ENCODE assay signal across 1 cellular context in the genomic region with DNA sequence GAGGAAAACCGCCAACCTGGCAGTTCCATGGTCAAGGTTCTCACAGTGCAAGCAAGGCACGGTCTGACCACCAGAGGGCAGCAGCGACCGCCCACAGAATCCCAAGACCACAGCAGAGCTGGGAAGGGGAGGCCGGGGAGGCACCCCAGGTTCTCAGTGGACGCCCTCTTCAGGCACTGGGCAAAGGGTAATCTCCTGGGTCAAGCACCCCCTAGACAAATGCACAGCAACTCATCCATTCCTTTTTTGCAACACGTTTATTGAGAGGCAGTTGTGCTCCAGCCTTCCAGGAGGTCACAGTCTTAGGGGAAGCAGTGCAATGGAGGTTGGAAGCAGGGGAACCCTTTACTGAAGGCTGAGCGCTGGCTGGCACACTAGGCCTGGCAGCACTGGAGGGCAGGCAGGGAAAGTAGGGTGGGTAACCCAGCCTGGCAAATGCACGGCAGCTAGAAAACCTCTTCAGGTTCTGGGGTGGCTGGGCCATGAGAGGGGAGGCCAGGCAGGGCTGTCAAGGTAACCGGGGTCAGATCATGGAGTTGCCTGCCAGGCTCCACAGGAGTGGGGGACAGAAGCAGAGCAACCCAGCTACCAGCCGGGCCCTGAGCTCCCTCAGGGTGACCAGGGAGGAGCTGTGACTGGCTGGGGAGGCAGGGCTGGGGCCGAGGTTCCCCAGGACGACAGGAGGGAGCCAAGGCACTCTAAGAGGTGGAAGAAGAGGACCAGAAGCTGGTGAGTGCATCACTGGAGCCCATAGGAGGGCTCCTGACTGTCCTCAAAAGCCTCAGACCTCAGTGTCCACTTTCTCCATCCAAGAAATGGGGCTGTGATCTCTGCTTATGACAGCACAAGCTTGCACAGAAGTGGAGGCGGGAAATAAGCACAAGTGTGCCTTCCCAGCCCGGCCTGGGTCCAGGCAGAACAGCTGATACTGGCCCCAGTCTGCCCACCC.
TF ChIP-seq lines count a peak whose summit lies in the region.

No MANE protein-coding gene starts in this region.

TF ChIP-seq in K562, 482 proteins besides CTCF, POLR2A, EP300 and RAD21 (continues in another document):
- no peak for TF ChIP-seq PCBP2 (IDR thresholded peaks at IDR 0.05; ENCODE audit: low read depth, low read length, poor library complexity, severe bottlenecking)
- no peak for TF ChIP-seq DMBX1 (CRISPR knock-in tag; IDR thresholded peaks at IDR 0.05; ENCODE audit: borderline replicate concordance)
- TF ChIP-seq ZNF197 (CRISPR knock-in tag; IDR thresholded peaks at IDR 0.05; ENCODE audit: low read depth) = no peak
- TF ChIP-seq ATF1 (CRISPR knock-in tag; IDR thresholded peaks at IDR 0.05) = no peak
- TF ChIP-seq ATF1 (tag; IDR thresholded peaks at IDR 0.05) = no peak
- TF ChIP-seq, protein P1, sequence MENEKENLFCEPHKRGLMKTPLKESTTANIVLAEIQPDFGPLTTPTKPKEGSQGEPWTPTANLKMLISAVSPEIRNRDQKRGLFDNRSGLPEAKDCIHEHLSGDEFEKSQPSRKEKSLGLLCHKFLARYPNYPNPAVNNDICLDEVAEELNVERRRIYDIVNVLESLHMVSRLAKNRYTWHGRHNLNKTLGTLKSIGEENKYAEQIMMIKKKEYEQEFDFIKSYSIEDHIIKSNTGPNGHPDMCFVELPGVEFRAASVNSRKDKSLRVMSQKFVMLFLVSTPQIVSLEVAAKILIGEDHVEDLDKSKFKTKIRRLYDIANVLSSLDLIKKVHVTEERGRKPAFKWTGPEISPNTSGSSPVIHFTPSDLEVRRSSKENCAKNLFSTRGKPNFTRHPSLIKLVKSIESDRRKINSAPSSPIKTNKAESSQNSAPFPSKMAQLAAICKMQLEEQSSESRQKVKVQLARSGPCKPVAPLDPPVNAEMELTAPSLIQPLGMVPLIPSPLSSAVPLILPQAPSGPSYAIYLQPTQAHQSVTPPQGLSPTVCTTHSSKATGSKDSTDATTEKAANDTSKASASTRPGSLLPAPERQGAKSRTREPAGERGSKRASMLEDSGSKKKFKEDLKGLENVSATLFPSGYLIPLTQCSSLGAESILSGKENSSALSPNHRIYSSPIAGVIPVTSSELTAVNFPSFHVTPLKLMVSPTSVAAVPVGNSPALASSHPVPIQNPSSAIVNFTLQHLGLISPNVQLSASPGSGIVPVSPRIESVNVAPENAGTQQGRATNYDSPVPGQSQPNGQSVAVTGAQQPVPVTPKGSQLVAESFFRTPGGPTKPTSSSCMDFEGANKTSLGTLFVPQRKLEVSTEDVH (IDR thresholded peaks at IDR 0.05; ENCODE audit: low read depth, partially characterized antibody) = peak; percentile 41
- no peak for TF ChIP-seq BCOR (IDR thresholded peaks at IDR 0.05)
- TF ChIP-seq ZBTB7A (IDR thresholded peaks at IDR 0.05; ENCODE audit: borderline replicate concordance, control insufficient read depth, low read depth, low read length) = peak; percentile 50; the same call in 1 of the 2 replicates
- no peak for TF ChIP-seq TAL1 (IDR thresholded peaks at IDR 0.05)
- no peak for TF ChIP-seq XRCC3 (IDR thresholded peaks at IDR 0.05)
- TF ChIP-seq, protein P2, sequence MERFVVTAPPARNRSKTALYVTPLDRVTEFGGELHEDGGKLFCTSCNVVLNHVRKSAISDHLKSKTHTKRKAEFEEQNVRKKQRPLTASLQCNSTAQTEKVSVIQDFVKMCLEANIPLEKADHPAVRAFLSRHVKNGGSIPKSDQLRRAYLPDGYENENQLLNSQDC (CRISPR knock-in tag; IDR thresholded peaks at IDR 0.05) = no peak
- TF ChIP-seq, protein P3, sequence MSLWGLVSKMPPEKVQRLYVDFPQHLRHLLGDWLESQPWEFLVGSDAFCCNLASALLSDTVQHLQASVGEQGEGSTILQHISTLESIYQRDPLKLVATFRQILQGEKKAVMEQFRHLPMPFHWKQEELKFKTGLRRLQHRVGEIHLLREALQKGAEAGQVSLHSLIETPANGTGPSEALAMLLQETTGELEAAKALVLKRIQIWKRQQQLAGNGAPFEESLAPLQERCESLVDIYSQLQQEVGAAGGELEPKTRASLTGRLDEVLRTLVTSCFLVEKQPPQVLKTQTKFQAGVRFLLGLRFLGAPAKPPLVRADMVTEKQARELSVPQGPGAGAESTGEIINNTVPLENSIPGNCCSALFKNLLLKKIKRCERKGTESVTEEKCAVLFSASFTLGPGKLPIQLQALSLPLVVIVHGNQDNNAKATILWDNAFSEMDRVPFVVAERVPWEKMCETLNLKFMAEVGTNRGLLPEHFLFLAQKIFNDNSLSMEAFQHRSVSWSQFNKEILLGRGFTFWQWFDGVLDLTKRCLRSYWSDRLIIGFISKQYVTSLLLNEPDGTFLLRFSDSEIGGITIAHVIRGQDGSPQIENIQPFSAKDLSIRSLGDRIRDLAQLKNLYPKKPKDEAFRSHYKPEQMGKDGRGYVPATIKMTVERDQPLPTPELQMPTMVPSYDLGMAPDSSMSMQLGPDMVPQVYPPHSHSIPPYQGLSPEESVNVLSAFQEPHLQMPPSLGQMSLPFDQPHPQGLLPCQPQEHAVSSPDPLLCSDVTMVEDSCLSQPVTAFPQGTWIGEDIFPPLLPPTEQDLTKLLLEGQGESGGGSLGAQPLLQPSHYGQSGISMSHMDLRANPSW (CRISPR knock-in tag; IDR thresholded peaks at IDR 0.05) = no peak
- no peak for TF ChIP-seq TAF9B (IDR thresholded peaks at IDR 0.05; ENCODE audit: partially characterized antibody)
- TF ChIP-seq, protein P4, sequence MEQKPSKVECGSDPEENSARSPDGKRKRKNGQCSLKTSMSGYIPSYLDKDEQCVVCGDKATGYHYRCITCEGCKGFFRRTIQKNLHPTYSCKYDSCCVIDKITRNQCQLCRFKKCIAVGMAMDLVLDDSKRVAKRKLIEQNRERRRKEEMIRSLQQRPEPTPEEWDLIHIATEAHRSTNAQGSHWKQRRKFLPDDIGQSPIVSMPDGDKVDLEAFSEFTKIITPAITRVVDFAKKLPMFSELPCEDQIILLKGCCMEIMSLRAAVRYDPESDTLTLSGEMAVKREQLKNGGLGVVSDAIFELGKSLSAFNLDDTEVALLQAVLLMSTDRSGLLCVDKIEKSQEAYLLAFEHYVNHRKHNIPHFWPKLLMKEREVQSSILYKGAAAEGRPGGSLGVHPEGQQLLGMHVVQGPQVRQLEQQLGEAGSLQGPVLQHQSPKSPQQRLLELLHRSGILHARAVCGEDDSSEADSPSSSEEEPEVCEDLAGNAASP (IDR thresholded peaks at IDR 0.05) = no peak
- TF ChIP-seq CBFB (CRISPR knock-in tag; IDR thresholded peaks at IDR 0.05) = no peak
- no peak for TF ChIP-seq NFXL1 (CRISPR knock-in tag; IDR thresholded peaks at IDR 0.05)
- TF ChIP-seq, protein P5, sequence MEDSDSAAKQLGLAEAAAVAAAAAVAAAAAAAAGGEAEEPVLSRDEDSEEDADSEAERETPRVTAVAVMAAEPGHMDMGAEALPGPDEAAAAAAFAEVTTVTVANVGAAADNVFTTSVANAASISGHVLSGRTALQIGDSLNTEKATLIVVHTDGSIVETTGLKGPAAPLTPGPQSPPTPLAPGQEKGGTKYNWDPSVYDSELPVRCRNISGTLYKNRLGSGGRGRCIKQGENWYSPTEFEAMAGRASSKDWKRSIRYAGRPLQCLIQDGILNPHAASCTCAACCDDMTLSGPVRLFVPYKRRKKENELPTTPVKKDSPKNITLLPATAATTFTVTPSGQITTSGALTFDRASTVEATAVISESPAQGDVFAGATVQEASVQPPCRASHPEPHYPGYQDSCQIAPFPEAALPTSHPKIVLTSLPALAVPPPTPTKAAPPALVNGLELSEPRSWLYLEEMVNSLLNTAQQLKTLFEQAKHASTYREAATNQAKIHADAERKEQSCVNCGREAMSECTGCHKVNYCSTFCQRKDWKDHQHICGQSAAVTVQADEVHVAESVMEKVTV (CRISPR knock-in tag; IDR thresholded peaks at IDR 0.05) = peak; percentile 86
- TF ChIP-seq ZNF584 (CRISPR knock-in tag; IDR thresholded peaks at IDR 0.05; ENCODE audit: low read depth) = no peak
- TF ChIP-seq, protein P6, sequence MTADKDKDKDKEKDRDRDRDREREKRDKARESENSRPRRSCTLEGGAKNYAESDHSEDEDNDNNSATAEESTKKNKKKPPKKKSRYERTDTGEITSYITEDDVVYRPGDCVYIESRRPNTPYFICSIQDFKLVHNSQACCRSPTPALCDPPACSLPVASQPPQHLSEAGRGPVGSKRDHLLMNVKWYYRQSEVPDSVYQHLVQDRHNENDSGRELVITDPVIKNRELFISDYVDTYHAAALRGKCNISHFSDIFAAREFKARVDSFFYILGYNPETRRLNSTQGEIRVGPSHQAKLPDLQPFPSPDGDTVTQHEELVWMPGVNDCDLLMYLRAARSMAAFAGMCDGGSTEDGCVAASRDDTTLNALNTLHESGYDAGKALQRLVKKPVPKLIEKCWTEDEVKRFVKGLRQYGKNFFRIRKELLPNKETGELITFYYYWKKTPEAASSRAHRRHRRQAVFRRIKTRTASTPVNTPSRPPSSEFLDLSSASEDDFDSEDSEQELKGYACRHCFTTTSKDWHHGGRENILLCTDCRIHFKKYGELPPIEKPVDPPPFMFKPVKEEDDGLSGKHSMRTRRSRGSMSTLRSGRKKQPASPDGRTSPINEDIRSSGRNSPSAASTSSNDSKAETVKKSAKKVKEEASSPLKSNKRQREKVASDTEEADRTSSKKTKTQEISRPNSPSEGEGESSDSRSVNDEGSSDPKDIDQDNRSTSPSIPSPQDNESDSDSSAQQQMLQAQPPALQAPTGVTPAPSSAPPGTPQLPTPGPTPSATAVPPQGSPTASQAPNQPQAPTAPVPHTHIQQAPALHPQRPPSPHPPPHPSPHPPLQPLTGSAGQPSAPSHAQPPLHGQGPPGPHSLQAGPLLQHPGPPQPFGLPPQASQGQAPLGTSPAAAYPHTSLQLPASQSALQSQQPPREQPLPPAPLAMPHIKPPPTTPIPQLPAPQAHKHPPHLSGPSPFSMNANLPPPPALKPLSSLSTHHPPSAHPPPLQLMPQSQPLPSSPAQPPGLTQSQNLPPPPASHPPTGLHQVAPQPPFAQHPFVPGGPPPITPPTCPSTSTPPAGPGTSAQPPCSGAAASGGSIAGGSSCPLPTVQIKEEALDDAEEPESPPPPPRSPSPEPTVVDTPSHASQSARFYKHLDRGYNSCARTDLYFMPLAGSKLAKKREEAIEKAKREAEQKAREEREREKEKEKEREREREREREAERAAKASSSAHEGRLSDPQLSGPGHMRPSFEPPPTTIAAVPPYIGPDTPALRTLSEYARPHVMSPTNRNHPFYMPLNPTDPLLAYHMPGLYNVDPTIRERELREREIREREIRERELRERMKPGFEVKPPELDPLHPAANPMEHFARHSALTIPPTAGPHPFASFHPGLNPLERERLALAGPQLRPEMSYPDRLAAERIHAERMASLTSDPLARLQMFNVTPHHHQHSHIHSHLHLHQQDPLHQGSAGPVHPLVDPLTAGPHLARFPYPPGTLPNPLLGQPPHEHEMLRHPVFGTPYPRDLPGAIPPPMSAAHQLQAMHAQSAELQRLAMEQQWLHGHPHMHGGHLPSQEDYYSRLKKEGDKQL (CRISPR knock-in tag; IDR thresholded peaks at IDR 0.05; ENCODE audit: borderline replicate concordance) = no peak
- TF ChIP-seq, protein P7, sequence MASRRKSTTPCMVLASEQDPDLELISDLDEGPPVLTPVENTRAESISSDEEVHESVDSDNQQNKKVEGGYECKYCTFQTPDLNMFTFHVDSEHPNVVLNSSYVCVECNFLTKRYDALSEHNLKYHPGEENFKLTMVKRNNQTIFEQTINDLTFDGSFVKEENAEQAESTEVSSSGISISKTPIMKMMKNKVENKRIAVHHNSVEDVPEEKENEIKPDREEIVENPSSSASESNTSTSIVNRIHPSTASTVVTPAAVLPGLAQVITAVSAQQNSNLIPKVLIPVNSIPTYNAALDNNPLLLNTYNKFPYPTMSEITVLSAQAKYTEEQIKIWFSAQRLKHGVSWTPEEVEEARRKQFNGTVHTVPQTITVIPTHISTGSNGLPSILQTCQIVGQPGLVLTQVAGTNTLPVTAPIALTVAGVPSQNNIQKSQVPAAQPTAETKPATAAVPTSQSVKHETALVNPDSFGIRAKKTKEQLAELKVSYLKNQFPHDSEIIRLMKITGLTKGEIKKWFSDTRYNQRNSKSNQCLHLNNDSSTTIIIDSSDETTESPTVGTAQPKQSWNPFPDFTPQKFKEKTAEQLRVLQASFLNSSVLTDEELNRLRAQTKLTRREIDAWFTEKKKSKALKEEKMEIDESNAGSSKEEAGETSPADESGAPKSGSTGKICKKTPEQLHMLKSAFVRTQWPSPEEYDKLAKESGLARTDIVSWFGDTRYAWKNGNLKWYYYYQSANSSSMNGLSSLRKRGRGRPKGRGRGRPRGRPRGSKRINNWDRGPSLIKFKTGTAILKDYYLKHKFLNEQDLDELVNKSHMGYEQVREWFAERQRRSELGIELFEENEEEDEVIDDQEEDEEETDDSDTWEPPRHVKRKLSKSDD (conservative IDR thresholded peaks at IDR 0.05; ENCODE audit: low read length) = no peak
- TF ChIP-seq ZNF212 (CRISPR knock-in tag; IDR thresholded peaks at IDR 0.05) = no peak
- TF ChIP-seq, protein P8, sequence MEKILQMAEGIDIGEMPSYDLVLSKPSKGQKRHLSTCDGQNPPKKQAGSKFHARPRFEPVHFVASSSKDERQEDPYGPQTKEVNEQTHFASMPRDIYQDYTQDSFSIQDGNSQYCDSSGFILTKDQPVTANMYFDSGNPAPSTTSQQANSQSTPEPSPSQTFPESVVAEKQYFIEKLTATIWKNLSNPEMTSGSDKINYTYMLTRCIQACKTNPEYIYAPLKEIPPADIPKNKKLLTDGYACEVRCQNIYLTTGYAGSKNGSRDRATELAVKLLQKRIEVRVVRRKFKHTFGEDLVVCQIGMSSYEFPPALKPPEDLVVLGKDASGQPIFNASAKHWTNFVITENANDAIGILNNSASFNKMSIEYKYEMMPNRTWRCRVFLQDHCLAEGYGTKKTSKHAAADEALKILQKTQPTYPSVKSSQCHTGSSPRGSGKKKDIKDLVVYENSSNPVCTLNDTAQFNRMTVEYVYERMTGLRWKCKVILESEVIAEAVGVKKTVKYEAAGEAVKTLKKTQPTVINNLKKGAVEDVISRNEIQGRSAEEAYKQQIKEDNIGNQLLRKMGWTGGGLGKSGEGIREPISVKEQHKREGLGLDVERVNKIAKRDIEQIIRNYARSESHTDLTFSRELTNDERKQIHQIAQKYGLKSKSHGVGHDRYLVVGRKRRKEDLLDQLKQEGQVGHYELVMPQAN (IDR thresholded peaks at IDR 0.05; ENCODE audit: borderline replicate concordance) = no peak
- peak; percentile 73; the same call in 1 of the 2 replicates for TF ChIP-seq STAG1 (CRISPR knock-in tag; IDR thresholded peaks at IDR 0.05; ENCODE audit: borderline replicate concordance)
- TF ChIP-seq, protein P9, sequence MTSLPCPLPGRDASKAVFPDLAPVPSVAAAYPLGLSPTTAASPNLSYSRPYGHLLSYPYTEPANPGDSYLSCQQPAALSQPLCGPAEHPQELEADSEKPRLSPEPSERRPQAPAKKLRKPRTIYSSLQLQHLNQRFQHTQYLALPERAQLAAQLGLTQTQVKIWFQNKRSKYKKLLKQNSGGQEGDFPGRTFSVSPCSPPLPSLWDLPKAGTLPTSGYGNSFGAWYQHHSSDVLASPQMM (CRISPR knock-in tag; IDR thresholded peaks at IDR 0.05) = no peak
- no peak; a peak in 1 of 4 replicates for TF ChIP-seq FOXA3 (CRISPR knock-in tag; conservative IDR thresholded peaks at IDR 0.05 in 1 of 2, IDR thresholded peaks at IDR 0.05 in 1 of 2)
- TF ChIP-seq FOXJ3 (CRISPR knock-in tag; IDR thresholded peaks at IDR 0.05) = no peak
- TF ChIP-seq, protein P10, sequence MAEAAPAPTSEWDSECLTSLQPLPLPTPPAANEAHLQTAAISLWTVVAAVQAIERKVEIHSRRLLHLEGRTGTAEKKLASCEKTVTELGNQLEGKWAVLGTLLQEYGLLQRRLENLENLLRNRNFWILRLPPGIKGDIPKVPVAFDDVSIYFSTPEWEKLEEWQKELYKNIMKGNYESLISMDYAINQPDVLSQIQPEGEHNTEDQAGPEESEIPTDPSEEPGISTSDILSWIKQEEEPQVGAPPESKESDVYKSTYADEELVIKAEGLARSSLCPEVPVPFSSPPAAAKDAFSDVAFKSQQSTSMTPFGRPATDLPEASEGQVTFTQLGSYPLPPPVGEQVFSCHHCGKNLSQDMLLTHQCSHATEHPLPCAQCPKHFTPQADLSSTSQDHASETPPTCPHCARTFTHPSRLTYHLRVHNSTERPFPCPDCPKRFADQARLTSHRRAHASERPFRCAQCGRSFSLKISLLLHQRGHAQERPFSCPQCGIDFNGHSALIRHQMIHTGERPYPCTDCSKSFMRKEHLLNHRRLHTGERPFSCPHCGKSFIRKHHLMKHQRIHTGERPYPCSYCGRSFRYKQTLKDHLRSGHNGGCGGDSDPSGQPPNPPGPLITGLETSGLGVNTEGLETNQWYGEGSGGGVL (CRISPR knock-in tag; IDR thresholded peaks at IDR 0.05) = no peak
- TF ChIP-seq ARID1B (IDR thresholded peaks at IDR 0.05) = no peak
- no peak for TF ChIP-seq KLF10 (CRISPR knock-in tag; IDR thresholded peaks at IDR 0.05)
